3 cellular contexts compared by ENCODE assay signal in genomic region chr6:118085665-118086064, GRCh38.
"Had no signal": no experiment of that assay in that cellular context is flagged by ENCODE, and none has a peak within 500 bp of the region (broad histone marks: within the 10 kb centered on the region; RNA-seq: fewer than 3 reads in every experiment).

No MANE protein-coding gene starts in this region.

- ATAC-seq: GM12878 had no signal

- H3K4me3 ChIP-seq: GM12878 had no signal

- DNase-seq: GDM1, GF-D8 had no signal
